20 cellular contexts compared by ENCODE assay signal in genomic region chr10:45377321-45377720, GRCh38. TPM values are rescaled to one million over a fixed set of nuclear protein-coding genes. Genes with fewer than 3 reads are reported as not detected.
"Had no signal": no experiment of that assay in that cellular context is flagged by ENCODE, and none has a peak within 500 bp of the region (broad histone marks: within the 10 kb centered on the region; RNA-seq: fewer than 3 reads in every experiment).

No MANE protein-coding gene starts in this region.

- H3K9me3 Mint-ChIP-seq: activated CD4-positive, alpha-beta memory T cell treated with anti-CD3 and anti-CD28 coated beads, Interleukin-2, amount 10 ng/mL, durations not matched to agents 7 days and 5 days; activated naive CD8-positive, alpha-beta T cell treated with anti-CD3 and anti-CD28 coated beads for 36 hours; activated T-cell treated with anti-CD3 and anti-CD28 coated beads, Interleukin-2, amount 50 U/mL, for 72 hours; naive thymus-derived CD8-positive, alpha-beta T cell had no signal

- DNase-seq: activated CD4-positive, alpha-beta memory T cell treated with anti-CD3 and anti-CD28 coated beads, Interleukin-2, amount 10 ng/mL, durations not matched to agents 7 days and 5 days; activated CD8-positive, alpha-beta memory T cell treated with anti-CD3 and anti-CD28 coated beads, Interleukin-2, amount 50 U/mL, for 4 hours; activated gamma-delta T cell treated with Interleukin-2 at 50 U/mL for 16 hours; activated naive CD8-positive, alpha-beta T cell treated with anti-CD3 and anti-CD28 coated beads for 36 hours; activated T-cell treated with anti-CD3 and anti-CD28 coated beads, Interleukin-2, amount 50 U/mL, for 72 hours; amygdala; body of pancreas; caudate nucleus; esophagus squamous epithelium; glutamatergic neuron; hypothalamus; kidney; left ventricle myocardium inferior; naive thymus-derived CD8-positive, alpha-beta T cell; stimulated activated CD4-positive, alpha-beta T cell treated with anti-CD3 and anti-CD28 coated beads, Interleukin-4, amount 100 ng/mL, for 1 hour; stimulated activated naive CD8-positive, alpha-beta T cell treated with anti-CD3 and anti-CD28 coated beads, Interleukin-15, Interleukin-2, amounts not matched to agents 100 U/mL and 50 U/mL, for 24 hours; T1000 had no signal

- H3K4me3 ChIP-seq: body of pancreas, esophagus squamous epithelium, left ventricle myocardium inferior, mucosa of descending colon, suprapubic skin had no signal

- H3K4me3 Mint-ChIP-seq: activated CD4-positive, alpha-beta memory T cell treated with anti-CD3 and anti-CD28 coated beads, Interleukin-2, amount 10 ng/mL, durations not matched to agents 7 days and 5 days; activated naive CD8-positive, alpha-beta T cell treated with anti-CD3 and anti-CD28 coated beads for 36 hours; activated T-cell treated with anti-CD3 and anti-CD28 coated beads, Interleukin-2, amount 50 U/mL, for 72 hours had no signal

- H3K36me3 ChIP-seq: left ventricle myocardium inferior, suprapubic skin had no signal

- H3K27ac ChIP-seq: left ventricle myocardium inferior, suprapubic skin had no signal

- H3K36me3 Mint-ChIP-seq: activated naive CD8-positive, alpha-beta T cell treated with anti-CD3 and anti-CD28 coated beads for 36 hours; naive thymus-derived CD8-positive, alpha-beta T cell had no signal

- H3K27me3 ChIP-seq: body of pancreas had no signal

- H3K27ac Mint-ChIP-seq: activated CD4-positive, alpha-beta memory T cell treated with anti-CD3 and anti-CD28 coated beads, Interleukin-2, amount 10 ng/mL, durations not matched to agents 7 days and 5 days; activated naive CD8-positive, alpha-beta T cell treated with anti-CD3 and anti-CD28 coated beads for 36 hours; activated T-cell treated with anti-CD3 and anti-CD28 coated beads, Interleukin-2, amount 50 U/mL, for 72 hours had no signal

- ATAC-seq: activated T-cell treated with anti-CD3 and anti-CD28 coated beads, Interleukin-2, amount 50 U/mL, for 72 hours; body of pancreas; mucosa of descending colon; naive thymus-derived CD8-positive, alpha-beta T cell; stimulated activated naive CD8-positive, alpha-beta T cell treated with anti-CD3 and anti-CD28 coated beads, Interleukin-15, Interleukin-2, amounts not matched to agents 100 U/mL and 50 U/mL, for 24 hours had no signal

- H3K9me3 ChIP-seq: body of pancreas, esophagus squamous epithelium, left ventricle myocardium inferior, mucosa of descending colon, suprapubic skin had no signal

RNA-seq across cellular contexts. Expression of gene ALOX5, which starts 3.3 kb away (rescaled TPM):
- total RNA-seq: fibroblast of villous mesenchyme had no signal
